Comparison of ENCODE assay signal across 6 cellular contexts in the genomic region with DNA sequence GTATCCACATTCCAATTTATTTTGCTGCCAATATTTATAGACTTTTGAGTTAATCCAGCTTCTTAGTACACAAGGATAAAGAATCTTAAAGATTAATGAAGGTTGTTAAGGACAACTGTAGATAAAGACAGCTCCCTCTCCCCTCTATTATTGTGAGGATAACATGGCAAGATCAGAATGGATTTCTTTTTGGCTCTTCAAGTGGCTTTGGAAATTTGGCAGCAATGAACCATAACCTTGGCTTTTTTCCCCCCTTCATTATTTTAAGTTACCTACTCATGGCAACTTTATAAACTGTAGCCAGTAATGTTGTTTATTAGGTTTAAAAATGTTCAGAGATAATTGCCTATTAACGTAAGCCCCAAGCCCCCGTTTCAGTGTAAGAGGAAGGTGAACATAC.
"Had no signal": no experiment of that assay in that cellular context is flagged by ENCODE, and none has a peak within 500 bp of the region (broad histone marks: within the 10 kb centered on the region; RNA-seq: fewer than 3 reads in every experiment).

No MANE protein-coding gene starts in this region.

- DNase-seq: GM23248, GOT3, H7, HFFc6, IMR-90 had no signal

- ATAC-seq: HCT116 had no signal

- H3K9me3 Mint-ChIP-seq: HFFc6 had no signal

- H3K27ac Mint-ChIP-seq: HFFc6 had no signal

- H3K4me3 Mint-ChIP-seq: HFFc6 had no signal
